ENCODE assay signal across 30 cellular contexts in the genomic region with DNA sequence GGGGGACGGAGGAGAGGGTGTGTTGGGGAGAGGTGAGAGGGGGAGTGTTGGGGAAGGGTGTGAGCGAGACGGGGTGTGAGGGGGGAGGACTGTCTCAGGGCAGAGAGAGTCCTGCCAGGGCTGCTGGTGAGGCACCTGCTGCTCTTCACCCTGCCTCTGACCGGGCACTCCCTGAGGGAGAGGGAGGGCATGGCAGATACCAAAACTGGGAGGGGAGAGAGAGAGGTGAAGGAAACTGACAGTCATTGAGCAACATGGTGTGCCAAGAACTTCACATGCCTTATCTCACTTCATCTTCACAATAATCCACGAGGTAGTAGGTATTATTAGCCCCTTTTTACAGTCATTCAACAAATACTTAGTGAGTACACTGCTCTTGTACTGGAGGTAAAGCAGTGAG.
DNase-seq lines count a peak whose midpoint lies in the region; ATAC-seq, FAIRE-seq and TF ChIP-seq lines count a peak whose summit lies in the region.
"Had no signal": no experiment of that assay in that cellular context is flagged by ENCODE, and none has a peak within 500 bp of the region (broad histone marks: within the 10 kb centered on the region; RNA-seq: fewer than 3 reads in every experiment).

No MANE protein-coding gene starts in this region.

- in situ Hi-C loops in gastrocnemius medialis (cut with MboI; ENCODE audit: low sequenced_read_pairs in 4 of 4), result no loop called here

- FAIRE-seq in frontal cortex (lab: Jason Lieb, UNC), result no peak
- FAIRE-seq: endometrium, GM19239, HepG2 had no signal

- H3K4me2 ChIP-seq in PC-9 (0 out of 2 replicates have a peak overlapping the region, but pooled peaks have one; percentile 13), GM23338 (no peak overlapping the region)

- H3K4me1 Mint-ChIP-seq in MCF 10A (ENCODE audit: insufficient read depth, unreplicated experiment) (peaks cover 12% of the 10 kb centered on the region), GM23338 (no peaks in the 10 kb centered on the region)

- no peak for TF ChIP-seq CTCF in MCF 10A (IDR thresholded peaks at IDR 0.05; ENCODE audit: unreplicated experiment)
- TF ChIP-seq CTCF in breast epithelium (IDR thresholded peaks at IDR 0.05), result no peak
- no peak for TF ChIP-seq CTCF in PC-9 (conservative IDR thresholded peaks at IDR 0.05)
- TF ChIP-seq CTCF in gastrocnemius medialis (IDR thresholded peaks at IDR 0.05 in 4 of 5, conservative IDR thresholded peaks at IDR 0.05 in 1 of 5), result no peak
- no peak for TF ChIP-seq CTCF in GM23338 (conservative IDR thresholded peaks at IDR 0.05; ENCODE audit: low read depth in 2 of 2)

- no peak overlapping the region for H3K4me3 ChIP-seq in breast epithelium
- no peak overlapping the region for H3K4me3 ChIP-seq in PC-9
- H3K4me3 ChIP-seq in gastrocnemius medialis, result no peak overlapping the region
- no peak overlapping the region for H3K4me3 ChIP-seq in GM23338
- H3K4me3 ChIP-seq: sigmoid colon, testis had no signal

- no TSS peak for BruUV-seq in MCF 10A (replicated peaks; lab: Mats Ljungman, UMichigan)
- no TSS peak for BruUV-seq in PC-9 (replicated peaks; lab: Mats Ljungman, UMichigan)

- H3K36me3 ChIP-seq in breast epithelium (no peaks in the 10 kb centered on the region), PC-9 (ENCODE audit: low read depth) (no peaks in the 10 kb centered on the region), gastrocnemius medialis (no peaks in the 10 kb centered on the region), GM23338 (ENCODE audit: insufficient read depth) (no peaks in the 10 kb centered on the region)
- H3K36me3 ChIP-seq: sigmoid colon had no signal

- H3K9me2 ChIP-seq in PC-9 (ENCODE audit: insufficient read depth) (no peaks in the 10 kb centered on the region), GM23338 (ENCODE audit: insufficient read depth) (0 out of 2 replicates have a peak, but pooled peaks cover 6% of the 10 kb centered on the region)

- POLR2A ChIA-PET in MCF 10A (lab: Yijun Ruan, JAX) (no interaction called here), PC-9 (lab: Charles Lee; ENCODE audit: unreplicated experiment) (no interaction called here)

- no peaks in the 10 kb centered on the region for H3K9me3 ChIP-seq in breast epithelium
- H3K9me3 ChIP-seq in PC-9 (ENCODE audit: insufficient read depth, low read depth), result no peaks in the 10 kb centered on the region
- no peaks in the 10 kb centered on the region for H3K9me3 ChIP-seq in gastrocnemius medialis
- H3K9me3 ChIP-seq: sigmoid colon, testis had no signal

- H3K79me2 ChIP-seq in PC-9 (ENCODE audit: low read depth) (no peaks in the 10 kb centered on the region), GM23338 (replicated peaks; ENCODE audit: insufficient read depth) (no peaks in the 10 kb centered on the region)

- H3K27ac Mint-ChIP-seq in MCF 10A (ENCODE audit: low read depth, unreplicated experiment) (no peak overlapping the region), GM23338 (no peak overlapping the region)
- H3K27ac Mint-ChIP-seq: activated CD4-positive, alpha-beta T cell treated with anti-CD3 and anti-CD28 coated beads for 36 hours; activated naive CD8-positive, alpha-beta T cell; dendritic cell treated with granulocyte-macrophage colony-stimulating factor and Interleukin-4, amounts not matched to agents 40 ng/mL and 50 ng/mL, for 4 days had no signal

- peak; percentile 88 for ATAC-seq in esophagus mucosa
- ATAC-seq in gastrocnemius medialis, result peak; percentile 67 to 70
- ATAC-seq in GM19463 (IDR thresholded peaks at IDR 0.05; ENCODE audit: unreplicated experiment), result no peak
- no peak for ATAC-seq in GM23338
- ATAC-seq: activated CD4-positive, alpha-beta T cell treated with anti-CD3 and anti-CD28 coated beads for 36 hours; HCT116; HepG2; SK-N-SH treated with all-trans-retinoic acid at 6 μM for 48 hours had no signal

- no peaks in the 10 kb centered on the region for H3K27me3 ChIP-seq in breast epithelium
- H3K27me3 ChIP-seq in PC-9 (ENCODE audit: insufficient read depth, low read depth), result no peaks in the 10 kb centered on the region
- H3K27me3 ChIP-seq in gastrocnemius medialis, result no peaks in the 10 kb centered on the region
- H3K27me3 ChIP-seq in GM23338 (ENCODE audit: insufficient read depth), result no peaks in the 10 kb centered on the region
- H3K27me3 ChIP-seq: sigmoid colon, testis had no signal

- H3K36me3 Mint-ChIP-seq in MCF 10A (ENCODE audit: insufficient read depth, unreplicated experiment) (no peaks in the 10 kb centered on the region), GM23338 (ENCODE audit: low read depth) (no peaks in the 10 kb centered on the region)
- H3K36me3 Mint-ChIP-seq: activated naive CD8-positive, alpha-beta T cell had no signal

- no peaks in the 10 kb centered on the region for H4K20me1 ChIP-seq in PC-9 (ENCODE audit: insufficient read depth)
- H4K20me1 ChIP-seq in GM23338 (replicated peaks; ENCODE audit: insufficient read depth), result no peaks in the 10 kb centered on the region

- H3K4me1 ChIP-seq in breast epithelium (no peaks in the 10 kb centered on the region), PC-9 (replicated peaks; ENCODE audit: insufficient read depth) (peaks cover 24% of the 10 kb centered on the region), gastrocnemius medialis (peaks cover 33 to 41% of the 10 kb centered on the region in 2 donors), GM23338 (ENCODE audit: insufficient read depth) (no peaks in the 10 kb centered on the region)

- H3F3A ChIP-seq in PC-9 (ENCODE audit: insufficient read depth, low read depth), result peaks cover 11% of the 10 kb centered on the region; the same call in 1 of the 2 replicates
- no peaks in the 10 kb centered on the region for H3F3A ChIP-seq in GM23338 (replicated peaks; ENCODE audit: low read depth)

- intact Hi-C loops in MCF 10A (cut with micrococcal nuclease), result no loop called here
- intact Hi-C loops in breast epithelium (cut with DNase I; ENCODE audit: low total_unique reads), result loop anchor here (1.0 kb wide), 1 partner anchor 32 kb away; no protein-coding TSS in a partner anchor
- intact Hi-C loops in PC-9 (cut with micrococcal nuclease; ENCODE audit: unreplicated experiment), result no loop called here
- intact Hi-C loops in gastrocnemius medialis (cut with DNase I; ENCODE audit: low total_unique reads), result no loop called here

- TF ChIP-seq POLR2A in breast epithelium (IDR thresholded peaks at IDR 0.05) (no peak), gastrocnemius medialis (IDR thresholded peaks at IDR 0.05) (no peak)

- H3K27ac ChIP-seq in breast epithelium (no peak overlapping the region), PC-9 (no peak overlapping the region), gastrocnemius medialis (peak overlapping the region in 2 of 4 donors; percentile 14 to 16), GM23338 (ENCODE audit: low read depth) (no peak overlapping the region)
- H3K27ac ChIP-seq: sigmoid colon, testis had no signal

- DNase-seq in MCF 10A (ENCODE audit: unreplicated experiment) (peak; percentile 61), breast epithelium (ENCODE audit: low spot score in 2 of 2) (no peak), PC-9 (peak; percentile 26 to 81), gastrocnemius medialis (peak; percentile 22 to 59), GM23338 (ENCODE audit: low spot score) (no peak), frontal cortex (ENCODE audit: low spot score in 2 of 2) (no peak)
- DNase-seq: 8988T; activated CD4-positive, alpha-beta T cell treated with anti-CD3 and anti-CD28 coated beads for 36 hours; activated effector memory CD4-positive, alpha-beta T cell treated with Interleukin-2 at 50 U/mL for 16 hours; aorta; Calu3; caudate nucleus; DND-41; Karpas-422; NCI-H1105; NCI-H2029; NCI-H69; sigmoid colon; stimulated activated naive CD4-positive, alpha-beta T cell; T-helper 2 cell; testis had no signal

- H3K4me3 Mint-ChIP-seq in MCF 10A (ENCODE audit: unreplicated experiment) (no peak overlapping the region), GM23338 (no peak overlapping the region)
- H3K4me3 Mint-ChIP-seq: activated CD4-positive, alpha-beta T cell treated with anti-CD3 and anti-CD28 coated beads for 36 hours; activated naive CD8-positive, alpha-beta T cell; dendritic cell treated with granulocyte-macrophage colony-stimulating factor and Interleukin-4, amounts not matched to agents 40 ng/mL and 50 ng/mL, for 4 days had no signal

- no peaks in the 10 kb centered on the region for H3K9me3 Mint-ChIP-seq in MCF 10A (ENCODE audit: unreplicated experiment)
- no peaks in the 10 kb centered on the region for H3K9me3 Mint-ChIP-seq in GM23338
- H3K9me3 Mint-ChIP-seq: dendritic cell treated with granulocyte-macrophage colony-stimulating factor and Interleukin-4, amounts not matched to agents 40 ng/mL and 50 ng/mL, for 4 days had no signal

- H3K27me3 Mint-ChIP-seq in MCF 10A (ENCODE audit: insufficient read depth, unreplicated experiment) (no peaks in the 10 kb centered on the region), GM23338 (ENCODE audit: insufficient read depth, low read depth, poor library complexity) (no peaks in the 10 kb centered on the region)
- H3K27me3 Mint-ChIP-seq: activated CD4-positive, alpha-beta T cell treated with anti-CD3 and anti-CD28 coated beads for 36 hours; activated naive CD8-positive, alpha-beta T cell had no signal

- H2AFZ ChIP-seq in PC-9, result no peak overlapping the region
- H2AFZ ChIP-seq in GM23338, result no peak overlapping the region

- CTCF ChIA-PET in MCF 10A (lab: Yijun Ruan, JAX) (interaction anchor here (1.0 kb wide), 1 partner anchor 63 kb away, joined by 4 read pairs; no protein-coding TSS in a partner anchor), PC-9 (lab: Charles Lee) (no interaction called here)

TF ChIP-seq in GM23338, 12 proteins besides CTCF, POLR2A, EP300 and RAD21:
- TF ChIP-seq ZNF331 (CRISPR knock-in tag; IDR thresholded peaks at IDR 0.05; ENCODE audit: low read depth), result no peak

Comparison
In these comparisons a context has a peak if more than half of its experiments do, and no peak if none do; other contexts are left out.
1. DNase-seq: peak in MCF 10A (single experiment), PC-9 (2 of 2) and gastrocnemius medialis (2 of 2); none in breast epithelium (0 of 2), GM23338 (single experiment) and frontal cortex (0 of 2).
2. ATAC-seq: peak in esophagus mucosa (single experiment) and gastrocnemius medialis (2 of 2); none in GM19463 (single experiment) and GM23338 (single experiment).